ENCODE assay signal across 8 cellular contexts in genomic region chr15:92391640-92392039, GRCh38. TPM values are rescaled to one million over a fixed set of nuclear protein-coding genes. Genes with fewer than 3 reads are reported as not detected.
DNase-seq lines count a peak whose midpoint lies in the region; ATAC-seq and TF ChIP-seq lines count a peak whose summit lies in the region.

No MANE protein-coding gene starts in this region.

- H3K27ac ChIP-seq in MM.1S (ENCODE audit: low read length): no peak overlapping the region
- no peak overlapping the region for H3K27ac ChIP-seq in CD8-positive, alpha-beta memory T cell (ENCODE audit: low read depth, low read length)

- H3K27me3 Mint-ChIP-seq in CD8-positive, alpha-beta memory T cell: peaks cover 43 to 78% of the 10 kb centered on the region in 2 donors

- CTCF ChIA-PET in CD8-positive, alpha-beta memory T cell (lab: Charles Lee): no interaction called here

- H3K36me3 Mint-ChIP-seq in CD8-positive, alpha-beta memory T cell: no peaks in the 10 kb centered on the region

- no peaks in the 10 kb centered on the region for H3K27me3 ChIP-seq in MM.1S (replicated peaks; ENCODE audit: insufficient read depth, low read length)
- peaks cover 15% of the 10 kb centered on the region for H3K27me3 ChIP-seq in CD8-positive, alpha-beta memory T cell (ENCODE audit: insufficient read depth, low read length, poor library complexity, severe bottlenecking)

- DNase-seq in Right ventricle myocardium superior: no peak
- no peak for DNase-seq in cardiac septum (ENCODE audit: low spot score)
- DNase-seq in MM.1S: peak; percentile 75
- peak; percentile 44 for DNase-seq in dermis blood vessel endothelial cell
- peak; percentile 29 for DNase-seq in renal cortical epithelial cell (ENCODE audit: low read depth)
- DNase-seq in CD8-positive, alpha-beta memory T cell: no peak

- no peak overlapping the region for H3K9ac ChIP-seq in MM.1S (ENCODE audit: low read length)

- intact Hi-C loops in Right ventricle myocardium superior (cut with DNase I): no loop called here
- intact Hi-C loops in cardiac septum (cut with DNase I): loop anchor here (5.0 kb wide), 2 partner anchors 249 to 294 kb away; no protein-coding TSS in a partner anchor

- H3K4me3 ChIP-seq in MM.1S (ENCODE audit: low read length): no peak overlapping the region
- no peak overlapping the region for H3K4me3 ChIP-seq in CD8-positive, alpha-beta memory T cell (ENCODE audit: low read length)

- ATAC-seq in Right ventricle myocardium superior (ENCODE audit: poor library complexity) (peak; percentile 65), GM21737 (IDR thresholded peaks at IDR 0.05; ENCODE audit: unreplicated experiment) (no peak), GM19452 (IDR thresholded peaks at IDR 0.05; ENCODE audit: unreplicated experiment) (no peak)

- no peaks in the 10 kb centered on the region for H3K9me3 ChIP-seq in MM.1S (replicated peaks; ENCODE audit: insufficient read depth, low read length)
- H3K9me3 ChIP-seq in CD8-positive, alpha-beta memory T cell (ENCODE audit: low read length): no peaks in the 10 kb centered on the region

- H3K4me3 Mint-ChIP-seq in CD8-positive, alpha-beta memory T cell: no peak overlapping the region

- peaks cover 0 to 16% (median 5%) of the 10 kb centered on the region in 3 donors for H3K4me1 Mint-ChIP-seq in CD8-positive, alpha-beta memory T cell

- POLR2A ChIA-PET in CD8-positive, alpha-beta memory T cell (lab: Charles Lee): no interaction called here

- H3K9me3 Mint-ChIP-seq in CD8-positive, alpha-beta memory T cell: no peaks in the 10 kb centered on the region

- H3K4me2 ChIP-seq in MM.1S (ENCODE audit: low read depth, low read length): no peak overlapping the region

- peak; percentile 72 for TF ChIP-seq CTCF in MM.1S (IDR thresholded peaks at IDR 0.05; ENCODE audit: low read length)

- no peak overlapping the region for H3K27ac Mint-ChIP-seq in CD8-positive, alpha-beta memory T cell

- peaks cover 10% of the 10 kb centered on the region for H3K79me2 ChIP-seq in MM.1S (ENCODE audit: low read length)

- H3K36me3 ChIP-seq in MM.1S (replicated peaks; ENCODE audit: insufficient read depth, low read length): no peaks in the 10 kb centered on the region
- no peaks in the 10 kb centered on the region for H3K36me3 ChIP-seq in CD8-positive, alpha-beta memory T cell (ENCODE audit: insufficient read depth, low read length)

- no peak overlapping the region for H2AFZ ChIP-seq in MM.1S (ENCODE audit: low read length)

- peaks cover 12% of the 10 kb centered on the region for H3K4me1 ChIP-seq in MM.1S (ENCODE audit: low read length)
- no peaks in the 10 kb centered on the region for H3K4me1 ChIP-seq in CD8-positive, alpha-beta memory T cell (ENCODE audit: insufficient read depth, low read length)

- no peaks in the 10 kb centered on the region for H4K20me1 ChIP-seq in MM.1S (ENCODE audit: insufficient read depth, low read length)

- H3F3A ChIP-seq in MM.1S (ENCODE audit: insufficient read depth, low read length): peaks cover 5% of the 10 kb centered on the region; the same call in 1 of the 2 replicates

- no peaks in the 10 kb centered on the region for H3K9me2 ChIP-seq in MM.1S (replicated peaks; ENCODE audit: insufficient read depth, low read length)

RNA-seq across cellular contexts. Expression of gene ST8SIA2, which starts 2.0 kb away (rescaled TPM):
- total RNA-seq in Right ventricle myocardium superior (2.0 TPM), cardiac septum (10.1 TPM), dermis blood vessel endothelial cell (under 0.01 TPM in 1 of 2 replicates, not detected in the other), renal cortical epithelial cell (2.3 and 5.7 TPM in 2 replicates)
- not detected for total RNA-seq in CD8-positive, alpha-beta memory T cell
- polyA plus RNA-seq in CD8-positive, alpha-beta memory T cell: not detected

Comparison
In these comparisons a context has a peak if more than half of its experiments do, and no peak if none do; other contexts are left out.
1. DNase-seq: peak in MM.1S (single experiment), dermis blood vessel endothelial cell (single experiment) and renal cortical epithelial cell (single experiment); none in Right ventricle myocardium superior (single experiment), cardiac septum (single experiment) and CD8-positive, alpha-beta memory T cell (0 of 5).